In the genomic region with DNA sequence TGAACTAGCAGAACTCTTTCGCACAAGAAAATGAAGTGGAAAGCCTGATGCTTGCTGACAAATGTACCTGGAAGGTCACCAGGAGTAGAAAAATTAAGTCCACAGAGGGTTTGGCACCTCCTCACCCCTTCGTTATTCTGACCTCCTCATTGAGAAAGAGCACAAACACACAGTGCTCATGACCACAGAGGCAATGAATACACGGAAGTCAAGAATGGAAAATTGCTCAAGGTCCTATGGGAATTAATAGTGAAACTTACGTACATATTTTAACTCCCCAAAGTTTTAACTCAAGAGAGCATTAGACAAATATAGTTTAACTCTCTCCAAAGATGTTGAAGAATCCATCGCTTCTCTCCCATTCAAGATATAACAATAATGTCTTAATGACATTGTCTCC, we compare ENCODE assay signal across 25 cellular contexts.
"Had no signal": no experiment of that assay in that cellular context is flagged by ENCODE, and none has a peak within 500 bp of the region (broad histone marks: within the 10 kb centered on the region; RNA-seq: fewer than 3 reads in every experiment).

No MANE protein-coding gene starts in this region.

- H3K4me1 ChIP-seq: adrenal gland, colonic mucosa, esophagus squamous epithelium, prostate gland, upper lobe of right lung had no signal

- H3K9me3 ChIP-seq: adrenal gland, colonic mucosa, esophagus squamous epithelium, neutrophil, ovary, prostate gland, upper lobe of right lung had no signal

- H3K27ac Mint-ChIP-seq: activated CD4-positive, alpha-beta T cell treated with anti-CD3 and anti-CD28 coated beads for 36 hours; activated naive CD8-positive, alpha-beta T cell; activated T-cell treated with anti-CD3 and anti-CD28 coated beads, Interleukin-2, amount 50 U/mL, for 24 hours; activated T-helper 17 cell treated with anti-CD3 and anti-CD28 coated beads, Interleukin-2, amount 50 U/mL, for 72 hours; endodermal cell; natural killer cell; T-cell had no signal

- H3K4me3 ChIP-seq: adrenal gland, colonic mucosa, esophagus squamous epithelium, ovary, prostate gland, upper lobe of right lung had no signal

- H3K27me3 ChIP-seq: adrenal gland, colonic mucosa, esophagus squamous epithelium, neutrophil, ovary, upper lobe of right lung had no signal

- H3K4me3 Mint-ChIP-seq: activated CD4-positive, alpha-beta T cell treated with anti-CD3 and anti-CD28 coated beads for 36 hours; activated naive CD8-positive, alpha-beta T cell; activated T-cell treated with anti-CD3 and anti-CD28 coated beads, Interleukin-2, amount 50 U/mL, for 24 hours; activated T-helper 17 cell treated with anti-CD3 and anti-CD28 coated beads, Interleukin-2, amount 50 U/mL, for 72 hours; central memory CD8-positive, alpha-beta T cell; endodermal cell; natural killer cell; T-cell had no signal

- H3K36me3 ChIP-seq: adrenal gland, colonic mucosa, esophagus squamous epithelium, neutrophil, ovary, prostate gland, upper lobe of right lung had no signal

- H3K9me3 Mint-ChIP-seq: activated T-cell treated with anti-CD3 and anti-CD28 coated beads, Interleukin-2, amount 50 U/mL, for 24 hours; activated T-helper 17 cell treated with anti-CD3 and anti-CD28 coated beads, Interleukin-2, amount 50 U/mL, for 72 hours; central memory CD8-positive, alpha-beta T cell; endodermal cell; natural killer cell; T-cell had no signal

- H3K27ac ChIP-seq: adrenal gland, colonic mucosa, esophagus squamous epithelium, neutrophil, ovary, prostate gland, upper lobe of right lung had no signal

- H3K4me1 Mint-ChIP-seq: activated T-helper 17 cell treated with anti-CD3 and anti-CD28 coated beads, Interleukin-2, amount 50 U/mL, for 72 hours; central memory CD8-positive, alpha-beta T cell; T-cell had no signal

- H3K27me3 Mint-ChIP-seq: activated CD4-positive, alpha-beta T cell treated with anti-CD3 and anti-CD28 coated beads for 36 hours; activated naive CD8-positive, alpha-beta T cell; activated T-cell treated with anti-CD3 and anti-CD28 coated beads, Interleukin-2, amount 50 U/mL, for 24 hours; T-cell had no signal

- DNase-seq: activated CD4-positive, alpha-beta T cell treated with anti-CD3 and anti-CD28 coated beads for 36 hours; activated CD4-positive, alpha-beta T cell treated with anti-CD3 and anti-CD28 coated beads, Interleukin-2, amount 50 U/mL, for 4 hours; activated CD8-positive, alpha-beta memory T cell treated with anti-CD3 and anti-CD28 coated beads for 24 hours; activated CD8-positive, alpha-beta memory T cell treated with anti-CD3 and anti-CD28 coated beads, Interleukin-2, amount 50 U/mL, for 4 hours; activated naive CD4-positive, alpha-beta T cell; activated T-cell treated with anti-CD3 and anti-CD28 coated beads, Interleukin-2, amount 50 U/mL, for 24 hours; adrenal gland; colonic mucosa; endodermal cell; esophagus squamous epithelium; hypothalamus; left ventricle myocardium superior; mammary epithelial cell; midbrain; natural killer cell; ovary; stimulated activated CD4-positive, alpha-beta T cell treated with anti-CD3 and anti-CD28 coated beads, Interleukin-4, amount 100 ng/mL, for 24 hours; stimulated activated naive CD4-positive, alpha-beta T cell treated with Interleukin-2 at 50 U/mL for 16 hours; T-cell; upper lobe of right lung had no signal

- ATAC-seq: activated CD4-positive, alpha-beta T cell treated with anti-CD3 and anti-CD28 coated beads for 36 hours; activated T-helper 17 cell treated with anti-CD3 and anti-CD28 coated beads, Interleukin-2, amount 50 U/mL, for 72 hours; left ventricle myocardium superior; natural killer cell; T-cell; upper lobe of right lung had no signal

- H3K36me3 Mint-ChIP-seq: activated naive CD8-positive, alpha-beta T cell; natural killer cell; T-cell had no signal
